Comparison of ENCODE assay signal across 22 cellular contexts in the genomic region with DNA sequence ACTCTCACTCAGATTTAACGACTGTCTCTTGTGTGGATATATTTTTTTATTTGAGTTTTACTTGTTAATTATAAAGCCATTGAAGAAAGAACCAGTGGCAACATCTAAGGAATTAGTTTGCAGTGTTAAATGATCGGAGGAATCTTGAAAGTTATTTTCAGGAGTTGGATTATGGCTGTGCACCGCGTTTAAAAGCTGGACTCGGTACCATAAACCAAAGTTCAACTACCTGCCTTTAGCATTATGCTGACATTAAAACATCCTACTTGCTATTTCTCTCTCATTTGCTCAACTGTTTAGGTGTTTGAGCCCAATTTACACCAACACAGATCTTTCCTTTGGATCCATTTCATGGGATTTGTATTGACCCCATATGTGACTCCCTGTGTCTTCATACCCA.
"Had no signal": no experiment of that assay in that cellular context is flagged by ENCODE, and none has a peak within 500 bp of the region (broad histone marks: within the 10 kb centered on the region; RNA-seq: fewer than 3 reads in every experiment).

No MANE protein-coding gene starts in this region.

- H3K27ac ChIP-seq: colonic mucosa, coronary artery, dorsolateral prefrontal cortex, epithelial cell of prostate, esophagus squamous epithelium, foreskin keratinocyte, gastroesophageal sphincter, heart left ventricle, heart right ventricle had no signal

- H3K27me3 ChIP-seq: colonic mucosa, dorsolateral prefrontal cortex, esophagus squamous epithelium, foreskin keratinocyte, gastroesophageal sphincter, heart left ventricle, heart right ventricle had no signal

- DNase-seq: colonic mucosa; cortex of kidney; dermis blood vessel endothelial cell; dorsolateral prefrontal cortex; effector CD4-positive, alpha-beta T cell; effector CD8-positive, alpha-beta T cell; effector memory CD4-positive, alpha-beta T cell; effector memory CD8-positive, alpha-beta T cell; endodermal cell; erythroblast; esophagus squamous epithelium; foreskin fibroblast; foreskin keratinocyte; foreskin melanocyte; glutamatergic neuron; head of caudate nucleus; heart left ventricle; heart right ventricle had no signal

- ATAC-seq: effector memory CD8-positive, alpha-beta T cell; esophagus mucosa; foreskin keratinocyte; gastroesophageal sphincter; heart left ventricle; heart right ventricle had no signal

- H3K9me3 ChIP-seq: colonic mucosa, esophagus squamous epithelium had no signal

- H3K4me1 ChIP-seq: colonic mucosa, esophagus squamous epithelium, foreskin keratinocyte, gastroesophageal sphincter, heart left ventricle, heart right ventricle had no signal

- H3K36me3 ChIP-seq: colonic mucosa, esophagus squamous epithelium, gastroesophageal sphincter, heart left ventricle, heart right ventricle had no signal

- H3K4me3 ChIP-seq: colonic mucosa, coronary artery, dorsolateral prefrontal cortex, esophagus squamous epithelium, gastroesophageal sphincter, heart left ventricle, heart right ventricle had no signal
